8 cellular contexts compared by ENCODE assay signal in genomic region chr2:190679813-190680591, GRCh38. TPM values are rescaled to one million over a fixed set of nuclear protein-coding genes. Genes with fewer than 3 reads are reported as not detected.
DNase-seq lines count a peak whose midpoint lies in the region; ATAC-seq and TF ChIP-seq lines count a peak whose summit lies in the region.

No MANE protein-coding gene starts in this region.

- peaks cover 41% of the 10 kb centered on the region for H3K79me2 ChIP-seq in OCI-LY3 (ENCODE audit: low read length)

- H3K4me3 ChIP-seq in OCI-LY3 (ENCODE audit: low read length) (peak overlapping the region; percentile 70), heart left ventricle (no peak overlapping the region), sigmoid colon (no peak overlapping the region)

- intact Hi-C loops in heart left ventricle (cut with DNase I) (loop anchor here in 1 of 10 donors (10.0 kb wide), 1 partner anchor 305 kb away; no protein-coding TSS in a partner anchor), sigmoid colon (cut with DNase I) (no loop called here)

- TF ChIP-seq CTCF in OCI-LY3 (IDR thresholded peaks at IDR 0.05; ENCODE audit: low read depth, low read length) (peak; percentile 90), heart left ventricle (IDR thresholded peaks at IDR 0.05) (peak; percentile 28 to 63 (median 44)), sigmoid colon (IDR thresholded peaks at IDR 0.05) (peak in 3 of 4 experiments; percentile 13 to 38 (median 38))

- H3K9ac ChIP-seq in OCI-LY3 (ENCODE audit: low read length): peak overlapping the region; percentile 80

- no peaks in the 10 kb centered on the region for H3K9me3 ChIP-seq in OCI-LY3 (ENCODE audit: insufficient read depth, low read length)
- H3K9me3 ChIP-seq in heart left ventricle: no peaks in the 10 kb centered on the region
- no peaks in the 10 kb centered on the region for H3K9me3 ChIP-seq in sigmoid colon

- H3K4me1 ChIP-seq in OCI-LY3 (ENCODE audit: low read length) (peaks cover 69% of the 10 kb centered on the region), heart left ventricle (peaks cover 0 to 63% (median 27%) of the 10 kb centered on the region in 12 donors), sigmoid colon (peaks cover 0 to 15% (median 3%) of the 10 kb centered on the region in 4 donors)

- WGBS in heart left ventricle, 4 donors: 82 to 85% (median 83%) methylated on average over 12 of the region's 12 CpGs
- 84 to 88% methylated on average over 12 of the region's 12 CpGs for WGBS in sigmoid colon, 2 donors

- no peak for TF ChIP-seq POLR2A in heart left ventricle (IDR thresholded peaks at IDR 0.05)
- no peak for TF ChIP-seq POLR2A in sigmoid colon (IDR thresholded peaks at IDR 0.05)

- H3K27ac ChIP-seq in OCI-LY3 (ENCODE audit: low read length): peak overlapping the region; percentile 97
- peak overlapping the region in 2 of 12 donors; percentile 1 to 56 for H3K27ac ChIP-seq in heart left ventricle
- no peak overlapping the region for H3K27ac ChIP-seq in sigmoid colon

- peak overlapping the region; percentile 94 for H3K4me2 ChIP-seq in OCI-LY3 (ENCODE audit: low read length)

- no peak overlapping the region for H2AFZ ChIP-seq in OCI-LY3 (ENCODE audit: low read depth, low read length)

- peak; percentile 62 for ATAC-seq in GM18867 (IDR thresholded peaks at IDR 0.05; ENCODE audit: unreplicated experiment)
- ATAC-seq in HG03025 (IDR thresholded peaks at IDR 0.05; ENCODE audit: low FRiP score, unreplicated experiment): peak; percentile 55
- ATAC-seq in heart left ventricle: peak in 3 of 4 donors; percentile 52 to 72 (median 71)

- peaks cover 2% of the 10 kb centered on the region for H3K36me3 ChIP-seq in OCI-LY3 (replicated peaks; ENCODE audit: low read depth, low read length)
- H3K36me3 ChIP-seq in heart left ventricle: peaks cover 0 to 29% (median 16%) of the 10 kb centered on the region in 9 donors
- peaks cover 0 to 3% (median 0%) of the 10 kb centered on the region in 4 donors for H3K36me3 ChIP-seq in sigmoid colon

- no peaks in the 10 kb centered on the region for H4K20me1 ChIP-seq in OCI-LY3 (ENCODE audit: insufficient read depth, low read length)

- no peak for TF ChIP-seq EP300 in sigmoid colon (IDR thresholded peaks at IDR 0.05)

- DNase-seq in AML-193 (lab: John Stamatoyannopoulos, UW) (peak; percentile 14 to 32), heart left ventricle (peak in 3 of 5 donors; percentile 27 to 66 (median 37)), sigmoid colon (no peak), NCI-H446 treated with DMSO at 0.1 percent for 48 hours (lab: John Stamatoyannopoulos, UW) (no peak)
- peak; percentile 79 for DNase-seq in activated effector memory CD4-positive, alpha-beta T cell treated with anti-CD3 and anti-CD28 coated beads, Interleukin-2, amount 50 U/mL, for 16 hours

- H3K27me3 ChIP-seq in OCI-LY3 (ENCODE audit: low read depth, low read length): no peaks in the 10 kb centered on the region
- H3K27me3 ChIP-seq in heart left ventricle: no peaks in the 10 kb centered on the region
- H3K27me3 ChIP-seq in sigmoid colon: no peaks in the 10 kb centered on the region

RNA-seq across cellular contexts. Expression of gene NAB1, which starts 31.1 kb away (rescaled TPM):
- total RNA-seq in heart left ventricle (10 to 100 TPM; 20.4 to 41.8 (median 31.3) TPM), sigmoid colon (100 to 1,000 TPM in 1 of 4 donors, 10 to 100 TPM in 3; 53.7 to 102 (median 66.7) TPM)
- polyA plus RNA-seq in heart left ventricle (10 to 100 TPM; 10.1 to 16.6 TPM), sigmoid colon (10 to 100 TPM in 2 of 3 donors, 1 to 10 TPM in 1; 8.4 to 13.9 (median 13.6) TPM)

Comparison
In these comparisons a context has a peak if more than half of its experiments do, and no peak if none do; other contexts are left out.
1. DNase-seq: peak in AML-193 (2 of 2), activated effector memory CD4-positive, alpha-beta T cell treated with anti-CD3 and anti-CD28 coated beads, Interleukin-2, amount 50 U/mL, for 16 hours (single experiment) and heart left ventricle (3 of 5); none in sigmoid colon (single experiment) and NCI-H446 treated with DMSO at 0.1 percent for 48 hours (single experiment).
2. CTCF ChIP-seq: peak in every context shown above with its lines; median percentile 90 in OCI-LY3; 44 in heart left ventricle; 38 in sigmoid colon.
3. Peak in every context shown above with its lines, with median percentiles within 50 percentile points of each other: ATAC-seq.